8 cellular contexts compared by ENCODE assay signal in the genomic region with DNA sequence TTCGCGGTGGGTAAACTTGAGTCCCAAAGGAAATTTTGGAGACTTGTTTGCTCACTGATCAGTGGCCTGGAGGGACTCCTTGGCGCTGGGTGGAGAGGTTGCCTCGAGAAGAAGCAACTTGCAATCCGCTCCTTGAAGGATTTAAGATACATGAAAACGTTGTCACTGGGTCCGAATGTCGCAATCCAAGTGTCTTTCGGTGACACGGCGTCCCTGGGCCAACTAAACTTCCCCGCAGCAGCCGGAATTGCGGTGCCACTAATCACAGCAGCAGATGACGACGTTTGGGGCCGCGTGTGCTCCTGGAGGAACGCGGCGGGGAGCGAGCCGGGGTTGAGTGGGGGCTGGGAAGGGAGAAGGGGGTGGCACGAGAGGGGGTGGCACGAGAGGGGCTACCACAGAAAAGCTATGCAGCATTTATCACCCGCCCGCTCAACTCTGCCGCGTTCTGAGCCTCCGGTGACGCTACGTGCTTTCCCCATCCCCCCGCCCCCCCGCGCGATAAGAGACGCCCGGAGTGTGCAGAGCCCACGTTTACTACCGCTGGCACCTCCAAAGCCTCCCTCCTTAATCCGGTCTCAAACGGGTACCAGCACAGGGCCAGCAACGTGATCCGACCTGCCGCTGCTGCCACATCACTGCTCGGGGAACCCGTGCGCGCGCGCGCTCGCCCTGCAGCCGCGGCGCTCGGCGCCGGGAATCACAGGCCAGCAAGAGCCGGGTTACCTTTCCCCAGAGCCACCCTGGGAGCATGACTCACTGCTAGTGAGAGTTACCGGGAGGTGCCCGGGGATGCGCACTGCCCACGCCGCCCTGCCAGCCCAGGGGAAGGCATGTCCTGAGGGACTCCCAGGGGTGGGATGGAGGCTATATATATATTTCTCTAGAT. TPM values are rescaled to one million over a fixed set of nuclear protein-coding genes. Genes with fewer than 3 reads are reported as not detected.
DNase-seq lines count a peak whose midpoint lies in the region; ATAC-seq and TF ChIP-seq lines count a peak whose summit lies in the region.

No MANE protein-coding gene starts in this region.

- peaks cover 97% of the 10 kb centered on the region for H3K27me3 ChIP-seq in DND-41 (ENCODE audit: insufficient read depth, low read length, poor library complexity)
- no peaks in the 10 kb centered on the region for H3K27me3 ChIP-seq in layer of hippocampus (ENCODE audit: control insufficient read depth, insufficient read depth, low read length)
- peaks cover 0 to 90% (median 41%) of the 10 kb centered on the region in 7 donors for H3K27me3 ChIP-seq in spleen (replicated peaks in 1 of 7)

- H3K79me2 ChIP-seq in DND-41 (ENCODE audit: insufficient read depth, low read length): no peaks in the 10 kb centered on the region

- H3K4me1 ChIP-seq in DND-41 (ENCODE audit: insufficient read depth, low read length): peaks cover 35% of the 10 kb centered on the region
- peaks cover 9 to 71% (median 62%) of the 10 kb centered on the region in 6 donors for H3K4me1 ChIP-seq in spleen

- H4K20me1 ChIP-seq in DND-41 (ENCODE audit: insufficient read depth, low read length): peaks cover 5% of the 10 kb centered on the region; the same call in 1 of the 2 replicates

- DNase-seq in DND-41: peak; percentile 35
- DNase-seq in LNCaP clone FGC (ENCODE audit: low read depth): no peak
- peak; percentile 84 for DNase-seq in T1000 (lab: John Stamatoyannopoulos, UW)
- peak; percentile 58 for DNase-seq in dedifferentiated amniotic fluid mesenchymal stem cell (ENCODE audit: extremely low spot score)
- peak; percentile 91 for DNase-seq in spleen

- ATAC-seq in DND-41 (ENCODE audit: insufficient read depth, low read depth) (peak; percentile 56), GM21717 (IDR thresholded peaks at IDR 0.05; ENCODE audit: unreplicated experiment) (peak; percentile 43), GM18861 (IDR thresholded peaks at IDR 0.05; ENCODE audit: unreplicated experiment) (no peak)

- peak overlapping the region; percentile 14; the same call in 1 of the 2 replicates for H3K9ac ChIP-seq in DND-41 (ENCODE audit: low read depth, low read length)

- H3K4me2 ChIP-seq in DND-41 (ENCODE audit: insufficient read depth, low read length): peak overlapping the region; percentile 84

- WGBS in spleen, 5 donors: 0 to 1% (median 1%) methylated on average over 53 to 65 of the region's 65 CpGs

- intact Hi-C loops in spleen (cut with DNase I; ENCODE audit: low total_unique reads): no loop called here

- H3K36me3 ChIP-seq in DND-41 (ENCODE audit: insufficient read depth, low read length) (no peaks in the 10 kb centered on the region), spleen (no peaks in the 10 kb centered on the region)

- H3K27ac ChIP-seq in DND-41 (ENCODE audit: low read length) (no peak overlapping the region), layer of hippocampus (ENCODE audit: low read depth, low read length) (peak overlapping the region; percentile 95), spleen (peak overlapping the region; percentile 45 to 91 (median 86))

- H3K9me3 ChIP-seq in DND-41 (ENCODE audit: insufficient read depth, low read length, severe bottlenecking): no peaks in the 10 kb centered on the region
- no peaks in the 10 kb centered on the region for H3K9me3 ChIP-seq in spleen

- TF ChIP-seq CTCF in DND-41 (IDR thresholded peaks at IDR 0.05; ENCODE audit: borderline replicate concordance, extremely low read depth, low read length, poor library complexity, severe bottlenecking): no peak
- TF ChIP-seq CTCF in LNCaP clone FGC (IDR thresholded peaks at IDR 0.05; ENCODE audit: control insufficient read depth, extremely low read depth, insufficient read depth): no peak
- TF ChIP-seq CTCF in spleen (IDR thresholded peaks at IDR 0.05 in 8 of 11, conservative IDR thresholded peaks at IDR 0.05 in 3 of 11): no peak

- TF ChIP-seq POLR2A in spleen (IDR thresholded peaks at IDR 0.05): peak in 1 of 3 donors; percentile 7

- peak overlapping the region; percentile 44 for H2AFZ ChIP-seq in DND-41 (ENCODE audit: low read depth, low read length)

- peak overlapping the region; percentile 13 to 57; a peak in 3 of 4 replicates for H3K4me3 ChIP-seq in DND-41 (ENCODE audit: low read depth in 1 of 2, low read length in 2 of 2)
- H3K4me3 ChIP-seq in LNCaP clone FGC (ENCODE audit: low read depth, low read length): peak overlapping the region; percentile 57
- peak overlapping the region; percentile 36 to 76 (median 58) for H3K4me3 ChIP-seq in spleen

RNA-seq across cellular contexts. Expression of a gene that starts 0.9 kb away (rescaled TPM):
- 10 to 100 TPM in 6 of 7 donors, 1 to 10 TPM in 1; 7.2 to 46.9 (median 27.0) TPM for total RNA-seq in spleen
- polyA plus RNA-seq in spleen: 10 to 100 TPM in 2 of 3 donors, 1 to 10 TPM in 1; 8.7 to 22.9 (median 19.5) TPM
